Comparison of ENCODE assay signal across 11 cellular contexts in genomic region chr21:30779269-30779668, GRCh38. TPM values are rescaled to one million over a fixed set of nuclear protein-coding genes. Genes with fewer than 3 reads are reported as not detected.
"Had no signal": no experiment of that assay in that cellular context is flagged by ENCODE, and none has a peak within 500 bp of the region (broad histone marks: within the 10 kb centered on the region; RNA-seq: fewer than 3 reads in every experiment).

No MANE protein-coding gene starts in this region.

- ATAC-seq: HCT116 had no signal

- H3K4me3 ChIP-seq: GM23248, HAP-1 had no signal

- H3K4me1 Mint-ChIP-seq: H9 had no signal

- H2AFZ ChIP-seq: GM23248 had no signal

- H3K27ac ChIP-seq: GM23248 had no signal

- H3K27ac Mint-ChIP-seq: H9, HFFc6 had no signal

- H3K4me1 ChIP-seq: HAP-1 had no signal

- H3K36me3 ChIP-seq: HAP-1 had no signal

- FAIRE-seq: H1, H54 had no signal

- DNase-seq: GM23248, GOT3, H7, H9, HCEC 1CT, HFFc6 had no signal

- H3K4me3 Mint-ChIP-seq: H9, HFFc6 had no signal

- H3K9ac ChIP-seq: GM23248 had no signal

RNA-seq across cellular contexts. Expression of gene KRTAP21-1, which starts 24.0 kb away (rescaled TPM):
- total RNA-seq: GM23248, H1, H4, H7, H9, HFFc6 had no signal
- polyA plus RNA-seq: GM23248, H1 had no signal

RNA-seq across cellular contexts. Expression of gene KRTAP21-2, which starts 32.2 kb away (rescaled TPM):
- total RNA-seq: GM23248, H1, H4, H7, H9, HFFc6 had no signal
- polyA plus RNA-seq: GM23248, H1 had no signal

RNA-seq across cellular contexts. Expression of gene KRTAP8-1, which starts 33.8 kb away (rescaled TPM):
- total RNA-seq: GM23248, H1, H4, H7, H9, HFFc6 had no signal
- polyA plus RNA-seq: GM23248, H1 had no signal

RNA-seq across cellular contexts. Expression of gene KRTAP7-1, which starts 50.3 kb away (rescaled TPM):
- total RNA-seq: GM23248, H1, H4, H7, H9, HFFc6 had no signal
- polyA plus RNA-seq: GM23248, H1 had no signal
